In the genomic region with DNA sequence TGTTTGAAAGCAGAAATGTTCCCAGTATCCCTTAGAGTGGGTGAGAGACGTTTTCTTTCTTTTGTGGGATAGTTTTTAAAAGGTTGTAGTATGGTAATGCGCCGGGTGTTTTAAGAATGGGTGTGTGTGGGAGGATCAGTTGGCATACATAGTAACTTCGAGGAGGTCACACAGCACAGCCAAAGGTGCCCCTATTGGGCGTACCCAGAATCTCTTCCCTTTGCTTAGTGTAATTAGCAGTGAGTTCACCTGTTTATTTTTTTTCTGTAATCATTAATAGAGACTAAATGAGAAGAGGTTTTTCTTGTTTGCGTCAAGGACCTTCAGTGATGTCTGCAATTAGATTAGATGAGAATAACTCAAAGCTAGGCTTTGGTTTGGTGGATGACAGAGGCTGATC, we compare ENCODE assay signal across 9 cellular contexts. TPM values are rescaled to one million over a fixed set of nuclear protein-coding genes. Genes with fewer than 3 reads are reported as not detected.
DNase-seq lines count a peak whose midpoint lies in the region; TF ChIP-seq lines count a peak whose summit lies in the region.
"Had no signal": no experiment of that assay in that cellular context is flagged by ENCODE, and none has a peak within 500 bp of the region (broad histone marks: within the 10 kb centered on the region; RNA-seq: fewer than 3 reads in every experiment).

No MANE protein-coding gene starts in this region.

- H3K36me3 ChIP-seq in cardiac muscle cell (no peaks in the 10 kb centered on the region), iPS-15b (ENCODE audit: control insufficient read depth, insufficient read depth, low read length) (no peaks in the 10 kb centered on the region)

- CTCF ChIA-PET in GM10248 (lab: Yijun Ruan, JAX) = interaction anchor here (0.6 to 3.0 kb wide), 4 partner anchors 13 to 253 kb away, joined by 3 to 9 read pairs (median 6); no protein-coding TSS in a partner anchor

- H3K36me3 Mint-ChIP-seq in type B pancreatic cell = peaks cover 4% of the 10 kb centered on the region
- H3K36me3 Mint-ChIP-seq: naive B cell had no signal

- intact Hi-C loops in cardiac septum (cut with DNase I) = loop anchor here (2.0 to 5.0 kb wide), 3 partner anchors 41 to 167 kb away; a partner anchor contains a TSS

- no peak overlapping the region for H3K9ac ChIP-seq in iPS-15b (ENCODE audit: low read depth, low read length)

- peak overlapping the region; percentile 87 for H3K27ac ChIP-seq in cardiac muscle cell

- H3K27me3 ChIP-seq in cardiac muscle cell = no peaks in the 10 kb centered on the region
- H3K27me3 ChIP-seq in iPS-15b (ENCODE audit: control insufficient read depth, insufficient read depth, low read length) = no peaks in the 10 kb centered on the region

- no peaks in the 10 kb centered on the region for H3K27me3 Mint-ChIP-seq in type B pancreatic cell
- H3K27me3 Mint-ChIP-seq: naive B cell had no signal

- H3K4me3 ChIP-seq in cardiac muscle cell (peak overlapping the region; percentile 88), iPS-15b (ENCODE audit: low read depth, low read length) (peak overlapping the region; percentile 91)

- H3K9me3 ChIP-seq in cardiac muscle cell (ENCODE audit: low read depth) (no peaks in the 10 kb centered on the region), iPS-15b (ENCODE audit: control insufficient read depth, insufficient read depth, low read length) (no peaks in the 10 kb centered on the region)

- TF ChIP-seq CTCF in cardiac muscle cell (IDR thresholded peaks at IDR 0.05; ENCODE audit: low read depth, low read length) = no peak
- peak; percentile 37 for TF ChIP-seq CTCF in type B pancreatic cell (conservative IDR thresholded peaks at IDR 0.05)
- TF ChIP-seq CTCF in GM10248 (IDR thresholded peaks at IDR 0.05; ENCODE audit: control extremely low read depth, extremely low read depth, low read depth, missing control alignments) = no peak

- POLR2A ChIA-PET in GM10248 (lab: Yijun Ruan, JAX) = no interaction called here

- no peak overlapping the region for H3K27ac Mint-ChIP-seq in type B pancreatic cell

- DNase-seq in cardiac muscle cell (ENCODE audit: low read depth in 1 of 2, low spot score in 1 of 2) = peak in 1 of 2 donors; percentile 16
- DNase-seq in cardiac septum (ENCODE audit: low spot score) = no peak
- peak; percentile 61 for DNase-seq in SW480 (ENCODE audit: low spot score)
- no peak for DNase-seq in type B pancreatic cell (ENCODE audit: extremely low spot score, unreplicated experiment)
- no peak for DNase-seq in cortex of kidney (lab: John Stamatoyannopoulos, UW)
- DNase-seq in GM10248 (ENCODE audit: extremely low spot score) = no peak
- no peak for DNase-seq in activated T-cell treated with anti-CD3 and anti-CD28 coated beads, Interleukin-2, amount 50 U/mL, for 1 hour

- peaks cover 34% of the 10 kb centered on the region for H3K4me1 ChIP-seq in cardiac muscle cell (ENCODE audit: low read depth)
- H3K4me1 ChIP-seq in iPS-15b (ENCODE audit: control insufficient read depth, insufficient read depth, low read length) = peaks cover 3% of the 10 kb centered on the region

- H3K4me1 Mint-ChIP-seq in type B pancreatic cell (ENCODE audit: unreplicated experiment) = peaks cover 31% of the 10 kb centered on the region

- no peaks in the 10 kb centered on the region for H3K9me3 Mint-ChIP-seq in type B pancreatic cell
- H3K9me3 Mint-ChIP-seq: naive B cell had no signal

- H3K4me3 Mint-ChIP-seq in type B pancreatic cell = no peak overlapping the region

RNA-seq across cellular contexts. Expression of a gene that starts 1.5 kb away (rescaled TPM):
- total RNA-seq in cardiac muscle cell (15.9 and 25.9 TPM in 2 replicates), cardiac septum (5.7 TPM), type B pancreatic cell (ENCODE audit: low replicate concordance) (27.7 and 46.0 TPM in 2 replicates)
- 16.8 and 23.2 TPM in 2 replicates for polyA plus RNA-seq in cardiac muscle cell

RNA-seq across cellular contexts. Expression of a gene that starts 3.2 kb away (rescaled TPM):
- total RNA-seq in cardiac muscle cell (8.1 and 15.3 TPM in 2 replicates), cardiac septum (13.8 TPM), type B pancreatic cell (ENCODE audit: low replicate concordance) (18.3 and 22.6 TPM in 2 replicates)
- polyA plus RNA-seq in cardiac muscle cell = 17.4 and 29.6 TPM in 2 replicates

RNA-seq across cellular contexts. Expression of a gene that starts 40.1 kb away (rescaled TPM):
- total RNA-seq in cardiac muscle cell = 35.7 and 48.2 TPM in 2 replicates
- 34.3 and 44.4 TPM in 2 replicates for polyA plus RNA-seq in cardiac muscle cell
- 30.4 TPM for total RNA-seq in cardiac septum
- 62.7 and 79.6 TPM in 2 replicates for total RNA-seq in type B pancreatic cell (ENCODE audit: low replicate concordance)
